Comparison of ENCODE assay signal across 2 cellular contexts in the genomic region with DNA sequence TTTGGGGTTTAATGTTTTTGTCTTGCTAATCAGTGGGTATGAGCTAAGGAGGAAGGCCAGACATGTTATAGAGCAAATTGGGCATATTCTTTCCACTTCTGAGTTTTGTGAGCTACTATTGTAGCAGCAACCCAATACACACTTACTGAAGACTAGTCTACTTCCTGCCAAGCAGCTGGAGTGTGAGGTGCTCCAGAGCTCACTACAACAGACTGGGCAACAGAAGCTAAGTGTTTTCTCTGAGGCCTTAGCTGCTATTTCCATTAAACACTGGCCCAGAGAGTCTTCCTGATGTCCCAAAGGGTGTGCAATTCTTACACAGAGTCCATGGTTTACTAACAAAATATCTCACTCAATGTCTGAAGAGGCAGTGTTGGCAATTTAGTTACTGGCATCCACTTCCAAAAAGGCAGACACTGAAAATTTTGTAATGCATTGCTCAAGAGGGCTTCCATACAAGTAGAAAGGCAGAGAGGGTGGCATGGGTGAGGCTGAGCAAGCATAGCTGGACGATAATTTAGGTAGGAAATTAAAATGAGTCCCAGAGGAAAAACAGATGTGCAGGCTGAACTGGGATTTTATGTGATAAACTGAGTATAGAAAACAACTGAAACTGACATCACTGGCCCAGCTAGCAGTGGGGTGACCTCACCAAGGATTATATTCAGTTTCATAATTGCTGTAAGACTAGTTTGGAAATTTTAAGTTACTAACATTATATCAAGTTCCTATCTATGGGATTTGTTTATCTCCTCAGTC.
TF ChIP-seq lines count a peak whose summit lies in the region.

No MANE protein-coding gene starts in this region.

TF ChIP-seq in HEK293, 187 proteins besides CTCF, POLR2A, EP300 and RAD21 (continued from another document):
- TF ChIP-seq, protein P1, sequence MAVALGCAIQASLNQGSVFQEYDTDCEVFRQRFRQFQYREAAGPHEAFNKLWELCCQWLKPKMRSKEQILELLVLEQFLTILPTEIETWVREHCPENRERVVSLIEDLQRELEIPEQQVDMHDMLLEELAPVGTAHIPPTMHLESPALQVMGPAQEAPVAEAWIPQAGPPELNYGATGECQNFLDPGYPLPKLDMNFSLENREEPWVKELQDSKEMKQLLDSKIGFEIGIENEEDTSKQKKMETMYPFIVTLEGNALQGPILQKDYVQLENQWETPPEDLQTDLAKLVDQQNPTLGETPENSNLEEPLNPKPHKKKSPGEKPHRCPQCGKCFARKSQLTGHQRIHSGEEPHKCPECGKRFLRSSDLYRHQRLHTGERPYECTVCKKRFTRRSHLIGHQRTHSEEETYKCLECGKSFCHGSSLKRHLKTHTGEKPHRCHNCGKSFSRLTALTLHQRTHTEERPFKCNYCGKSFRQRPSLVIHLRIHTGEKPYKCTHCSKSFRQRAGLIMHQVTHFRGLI (tag by site-specific recombination; IDR thresholded peaks at IDR 0.05): no peak
- TF ChIP-seq ZNF629 (tag by site-specific recombination; IDR thresholded peaks at IDR 0.05) (peak; percentile 57), KLF8 (tag by site-specific recombination; IDR thresholded peaks at IDR 0.05) (no peak)

TF ChIP-seq in K562, 482 proteins besides CTCF, POLR2A, EP300 and RAD21 (continued from another document):
- TF ChIP-seq, protein P2, sequence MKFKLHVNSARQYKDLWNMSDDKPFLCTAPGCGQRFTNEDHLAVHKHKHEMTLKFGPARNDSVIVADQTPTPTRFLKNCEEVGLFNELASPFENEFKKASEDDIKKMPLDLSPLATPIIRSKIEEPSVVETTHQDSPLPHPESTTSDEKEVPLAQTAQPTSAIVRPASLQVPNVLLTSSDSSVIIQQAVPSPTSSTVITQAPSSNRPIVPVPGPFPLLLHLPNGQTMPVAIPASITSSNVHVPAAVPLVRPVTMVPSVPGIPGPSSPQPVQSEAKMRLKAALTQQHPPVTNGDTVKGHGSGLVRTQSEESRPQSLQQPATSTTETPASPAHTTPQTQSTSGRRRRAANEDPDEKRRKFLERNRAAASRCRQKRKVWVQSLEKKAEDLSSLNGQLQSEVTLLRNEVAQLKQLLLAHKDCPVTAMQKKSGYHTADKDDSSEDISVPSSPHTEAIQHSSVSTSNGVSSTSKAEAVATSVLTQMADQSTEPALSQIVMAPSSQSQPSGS (CRISPR knock-in tag; IDR thresholded peaks at IDR 0.05): no peak
- TF ChIP-seq, protein P3, sequence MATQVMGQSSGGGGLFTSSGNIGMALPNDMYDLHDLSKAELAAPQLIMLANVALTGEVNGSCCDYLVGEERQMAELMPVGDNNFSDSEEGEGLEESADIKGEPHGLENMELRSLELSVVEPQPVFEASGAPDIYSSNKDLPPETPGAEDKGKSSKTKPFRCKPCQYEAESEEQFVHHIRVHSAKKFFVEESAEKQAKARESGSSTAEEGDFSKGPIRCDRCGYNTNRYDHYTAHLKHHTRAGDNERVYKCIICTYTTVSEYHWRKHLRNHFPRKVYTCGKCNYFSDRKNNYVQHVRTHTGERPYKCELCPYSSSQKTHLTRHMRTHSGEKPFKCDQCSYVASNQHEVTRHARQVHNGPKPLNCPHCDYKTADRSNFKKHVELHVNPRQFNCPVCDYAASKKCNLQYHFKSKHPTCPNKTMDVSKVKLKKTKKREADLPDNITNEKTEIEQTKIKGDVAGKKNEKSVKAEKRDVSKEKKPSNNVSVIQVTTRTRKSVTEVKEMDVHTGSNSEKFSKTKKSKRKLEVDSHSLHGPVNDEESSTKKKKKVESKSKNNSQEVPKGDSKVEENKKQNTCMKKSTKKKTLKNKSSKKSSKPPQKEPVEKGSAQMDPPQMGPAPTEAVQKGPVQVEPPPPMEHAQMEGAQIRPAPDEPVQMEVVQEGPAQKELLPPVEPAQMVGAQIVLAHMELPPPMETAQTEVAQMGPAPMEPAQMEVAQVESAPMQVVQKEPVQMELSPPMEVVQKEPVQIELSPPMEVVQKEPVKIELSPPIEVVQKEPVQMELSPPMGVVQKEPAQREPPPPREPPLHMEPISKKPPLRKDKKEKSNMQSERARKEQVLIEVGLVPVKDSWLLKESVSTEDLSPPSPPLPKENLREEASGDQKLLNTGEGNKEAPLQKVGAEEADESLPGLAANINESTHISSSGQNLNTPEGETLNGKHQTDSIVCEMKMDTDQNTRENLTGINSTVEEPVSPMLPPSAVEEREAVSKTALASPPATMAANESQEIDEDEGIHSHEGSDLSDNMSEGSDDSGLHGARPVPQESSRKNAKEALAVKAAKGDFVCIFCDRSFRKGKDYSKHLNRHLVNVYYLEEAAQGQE (CRISPR knock-in tag; IDR thresholded peaks at IDR 0.05; ENCODE audit: low read depth): no peak
- TF ChIP-seq ZFP36 (IDR thresholded peaks at IDR 0.05; ENCODE audit: low read depth, low read length, partially characterized antibody): no peak
- no peak for TF ChIP-seq ZKSCAN8 (CRISPR knock-in tag; IDR thresholded peaks at IDR 0.05)
- no peak for TF ChIP-seq CCNT2 (IDR thresholded peaks at IDR 0.05; ENCODE audit: borderline replicate concordance, extremely low read depth, insufficient read length, low read depth, low read length)
- no peak for TF ChIP-seq RCOR1 (IDR thresholded peaks at IDR 0.05; ENCODE audit: borderline replicate concordance in 1 of 2, low read depth in 2 of 2, low read length in 2 of 2)
TF ChIP-seq in K562: peak in this region for 0.
